1 cellular context compared by ENCODE assay signal in the genomic region with DNA sequence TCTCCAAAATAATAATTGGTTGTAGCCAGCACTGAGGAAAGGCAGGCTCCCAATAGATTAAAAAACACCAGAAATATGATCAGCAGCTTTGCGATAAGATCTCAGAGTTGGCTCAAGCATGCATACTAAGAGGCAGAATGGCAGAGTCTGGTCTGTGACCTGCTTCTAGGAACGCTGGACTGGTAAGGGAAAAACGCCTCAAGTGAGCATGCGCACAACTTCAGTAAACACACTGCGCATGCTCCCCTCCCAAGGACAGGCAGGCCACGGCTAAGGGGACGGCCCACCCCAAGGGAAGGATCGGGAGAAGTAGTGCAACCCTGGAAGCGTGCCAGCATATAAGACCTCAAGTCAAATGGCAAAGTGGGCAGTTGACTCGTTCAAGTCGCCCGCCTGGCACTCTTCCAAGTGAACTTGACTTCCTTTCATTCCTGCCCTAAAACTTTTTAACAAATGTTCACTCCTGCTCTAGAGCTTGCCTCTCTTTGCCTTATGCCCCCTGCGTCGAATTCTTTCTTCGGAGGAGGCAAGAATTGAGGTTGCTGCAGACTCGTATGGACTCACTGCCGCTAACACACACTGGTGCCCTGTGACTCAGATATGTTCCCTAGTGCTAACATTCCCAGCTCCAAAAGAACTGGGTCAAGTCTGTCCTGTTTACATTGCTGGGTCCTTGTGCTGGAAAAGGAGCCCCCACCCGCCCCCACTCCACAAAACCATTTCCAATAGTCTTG.
A peak's percentile ranks its signal among the peaks of the same experiment; 100 is the strongest.
TF ChIP-seq lines count a peak whose summit lies in the region.

No MANE protein-coding gene starts in this region.

TF ChIP-seq in GM12878, 131 proteins besides CTCF, POLR2A, EP300 and RAD21:
- TF ChIP-seq, protein P1, sequence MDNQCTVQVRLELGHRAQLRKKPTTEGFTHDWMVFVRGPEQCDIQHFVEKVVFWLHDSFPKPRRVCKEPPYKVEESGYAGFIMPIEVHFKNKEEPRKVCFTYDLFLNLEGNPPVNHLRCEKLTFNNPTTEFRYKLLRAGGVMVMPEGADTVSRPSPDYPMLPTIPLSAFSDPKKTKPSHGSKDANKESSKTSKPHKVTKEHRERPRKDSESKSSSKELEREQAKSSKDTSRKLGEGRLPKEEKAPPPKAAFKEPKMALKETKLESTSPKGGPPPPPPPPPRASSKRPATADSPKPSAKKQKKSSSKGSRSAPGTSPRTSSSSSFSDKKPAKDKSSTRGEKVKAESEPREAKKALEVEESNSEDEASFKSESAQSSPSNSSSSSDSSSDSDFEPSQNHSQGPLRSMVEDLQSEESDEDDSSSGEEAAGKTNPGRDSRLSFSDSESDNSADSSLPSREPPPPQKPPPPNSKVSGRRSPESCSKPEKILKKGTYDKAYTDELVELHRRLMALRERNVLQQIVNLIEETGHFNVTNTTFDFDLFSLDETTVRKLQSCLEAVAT (IDR thresholded peaks at IDR 0.05): peak; percentile 47; the same call in 1 of the 2 replicates
- TF ChIP-seq EGR1 (IDR thresholded peaks at IDR 0.05; ENCODE audit: borderline replicate concordance in 1 of 2, low read depth in 2 of 2, low read length in 2 of 2): no peak
